17 cellular contexts compared by ENCODE assay signal in the genomic region with DNA sequence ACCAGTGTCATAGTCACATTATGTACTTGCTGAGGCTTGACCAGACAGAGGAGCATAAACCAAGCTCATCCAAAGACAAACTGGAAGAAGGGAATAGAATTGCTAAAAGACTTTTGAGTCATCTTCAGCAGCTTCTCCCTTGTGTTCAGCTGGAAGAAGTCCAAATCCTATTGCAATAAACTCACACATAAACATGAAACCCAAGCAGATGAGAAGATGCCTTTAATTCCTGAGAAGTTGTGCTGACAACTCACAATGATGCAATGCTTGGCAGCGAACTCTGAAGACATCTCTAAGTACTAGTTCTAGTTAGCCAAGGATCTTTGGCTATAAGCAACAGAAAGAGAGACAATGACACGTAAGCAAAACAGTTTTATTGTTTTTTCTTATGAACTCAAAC.
DNase-seq lines count a peak whose midpoint lies in the region; ATAC-seq and TF ChIP-seq lines count a peak whose summit lies in the region.
"Had no signal": no experiment of that assay in that cellular context is flagged by ENCODE, and none has a peak within 500 bp of the region (broad histone marks: within the 10 kb centered on the region; RNA-seq: fewer than 3 reads in every experiment).

No MANE protein-coding gene starts in this region.

- no peak overlapping the region for H3K27ac ChIP-seq in mammary epithelial cell (ENCODE audit: insufficient read depth, low read depth, low read length)
- H3K27ac ChIP-seq: A549, upper lobe of right lung had no signal

- no peak overlapping the region for H3K4me2 ChIP-seq in mammary epithelial cell (ENCODE audit: insufficient read depth, low read depth, low read length)
- H3K4me2 ChIP-seq: A549 had no signal

- H3K4me3 Mint-ChIP-seq in activated T-cell treated with anti-CD3 and anti-CD28 coated beads, Interleukin-2, amount 50 U/mL, for 24 hours, result no peak overlapping the region
- H3K4me3 Mint-ChIP-seq: activated naive CD8-positive, alpha-beta T cell treated with anti-CD3 and anti-CD28 coated beads for 36 hours; memory B cell had no signal

- H3K4me1 ChIP-seq in mammary epithelial cell (ENCODE audit: insufficient read depth, low read length), result no peaks in the 10 kb centered on the region
- H3K4me1 ChIP-seq: A549, upper lobe of right lung had no signal

- H3K4me1 Mint-ChIP-seq in activated T-cell treated with anti-CD3 and anti-CD28 coated beads, Interleukin-2, amount 50 U/mL, for 24 hours (ENCODE audit: low read depth), result no peaks in the 10 kb centered on the region
- H3K4me1 Mint-ChIP-seq: activated naive CD8-positive, alpha-beta T cell treated with anti-CD3 and anti-CD28 coated beads for 36 hours; memory B cell had no signal

- H3K79me2 ChIP-seq in mammary epithelial cell (ENCODE audit: insufficient read depth, low read length), result no peaks in the 10 kb centered on the region

- H3K36me3 ChIP-seq in mammary epithelial cell (ENCODE audit: insufficient read depth, low read length), result no peaks in the 10 kb centered on the region
- H3K36me3 ChIP-seq: upper lobe of right lung had no signal

- H3K27ac Mint-ChIP-seq in activated T-cell treated with anti-CD3 and anti-CD28 coated beads, Interleukin-2, amount 50 U/mL, for 24 hours, result no peak overlapping the region
- H3K27ac Mint-ChIP-seq: activated naive CD8-positive, alpha-beta T cell treated with anti-CD3 and anti-CD28 coated beads for 36 hours; memory B cell had no signal

- H4K20me1 ChIP-seq in mammary epithelial cell (ENCODE audit: insufficient read depth, low read length), result no peaks in the 10 kb centered on the region

- WGBS in mammary epithelial cell (ENCODE audit: low coverage, missing lambda C conversion rate), result 4% methylated on average over 2 of the region's 2 CpGs

- intact Hi-C loops in mammary epithelial cell (cut with micrococcal nuclease), result loop anchor here (2.0 kb wide), 1 partner anchor 114 kb away; no protein-coding TSS in a partner anchor

- in situ Hi-C loops in mammary epithelial cell (cut with MboI; ENCODE audit: low sequenced_read_pairs in 2 of 2), result no loop called here

- H3K9me3 Mint-ChIP-seq in activated T-cell treated with anti-CD3 and anti-CD28 coated beads, Interleukin-2, amount 50 U/mL, for 24 hours, result peaks cover 5% of the 10 kb centered on the region

- no peak for TF ChIP-seq CTCF in mammary epithelial cell (conservative IDR thresholded peaks at IDR 0.05 in 1 of 2, IDR thresholded peaks at IDR 0.05 in 1 of 2; ENCODE audit: extremely low read depth in 1 of 2, insufficient read depth in 1 of 2, low read depth in 1 of 2, low read length in 2 of 2)

- no peaks in the 10 kb centered on the region for H3K27me3 ChIP-seq in mammary epithelial cell (ENCODE audit: insufficient read depth, low read length)
- H3K27me3 ChIP-seq: upper lobe of right lung had no signal

- no TSS peak for BruUV-seq in mammary epithelial cell (replicated peaks; lab: Mats Ljungman, UMichigan)

- H3K9ac ChIP-seq in mammary epithelial cell (ENCODE audit: insufficient read depth, low read length), result no peak overlapping the region

- H3K27me3 Mint-ChIP-seq in activated T-cell treated with anti-CD3 and anti-CD28 coated beads, Interleukin-2, amount 50 U/mL, for 24 hours, result no peaks in the 10 kb centered on the region
- H3K27me3 Mint-ChIP-seq: activated naive CD8-positive, alpha-beta T cell treated with anti-CD3 and anti-CD28 coated beads for 36 hours; memory B cell had no signal

- CTCF ChIA-PET in mammary epithelial cell (lab: Charles Lee; ENCODE audit: low non-redundant PET), result interaction anchor here (0.7 kb wide), 1 partner anchor 109 kb away, joined by 3 read pairs; no protein-coding TSS in a partner anchor

- ATAC-seq in HG03108 (IDR thresholded peaks at IDR 0.05; ENCODE audit: unreplicated experiment), result no peak
- ATAC-seq: A549, upper lobe of right lung had no signal

- H3K9me3 ChIP-seq in mammary epithelial cell (replicated peaks; ENCODE audit: insufficient read depth, low read length), result no peaks in the 10 kb centered on the region
- H3K9me3 ChIP-seq: A549, upper lobe of right lung had no signal

- no peaks in the 10 kb centered on the region for H3K36me3 Mint-ChIP-seq in activated T-cell treated with anti-CD3 and anti-CD28 coated beads, Interleukin-2, amount 50 U/mL, for 24 hours (ENCODE audit: low read depth)
- H3K36me3 Mint-ChIP-seq: activated naive CD8-positive, alpha-beta T cell treated with anti-CD3 and anti-CD28 coated beads for 36 hours; memory B cell had no signal

- dilution Hi-C loops in mammary epithelial cell (cut with HindIII; ENCODE audit: low sequenced_read_pairs), result no loop called here

- H3K4me3 ChIP-seq in mammary epithelial cell (replicated peaks in 1 of 3; ENCODE audit: insufficient read depth in 1 of 3, low read depth in 2 of 3, low read length in 3 of 3), result no peak overlapping the region
- H3K4me3 ChIP-seq: A549, upper lobe of right lung had no signal

- no peak overlapping the region for H2AFZ ChIP-seq in mammary epithelial cell (ENCODE audit: low read depth, low read length)

- DNase-seq in A172 (ENCODE audit: low spot score) (peak; percentile 27), HS-27A (ENCODE audit: low read depth) (peak; percentile 51), mammary epithelial cell (peak; percentile 83), iris pigment epithelial cell (ENCODE audit: low read depth) (peak; percentile 99), epidermal melanocyte (ENCODE audit: insufficient read length, low spot score) (no peak), NCI-H510A (lab: John Stamatoyannopoulos, UW) (no peak)
- no peak for DNase-seq in activated T-cell treated with anti-CD3 and anti-CD28 coated beads, Interleukin-2, amount 50 U/mL, for 24 hours
- DNase-seq: activated CD8-positive, alpha-beta memory T cell treated with anti-CD3 and anti-CD28 coated beads, Interleukin-2, amount 50 U/mL, for 48 hours; activated naive CD8-positive, alpha-beta T cell treated with anti-CD3 and anti-CD28 coated beads for 36 hours; DND-41; hippocampal formation; NCI-H146; stimulated activated CD8-positive, alpha-beta memory T cell treated with anti-CD3 and anti-CD28 coated beads, Interleukin-4, amount 100 ng/mL, for 48 hours; upper lobe of right lung had no signal

Comparison
In these comparisons a context has a peak if more than half of its experiments do, and no peak if none do; other contexts are left out.
1. DNase-seq: peak in A172 (single experiment), HS-27A (single experiment), mammary epithelial cell (single experiment) and iris pigment epithelial cell (single experiment); none in epidermal melanocyte (single experiment), activated T-cell treated with anti-CD3 and anti-CD28 coated beads, Interleukin-2, amount 50 U/mL, for 24 hours (single experiment) and NCI-H510A (single experiment).